10 cellular contexts compared by ENCODE assay signal in genomic region chr10:114328278-114328812, GRCh38.
"Had no signal": no experiment of that assay in that cellular context is flagged by ENCODE, and none has a peak within 500 bp of the region (broad histone marks: within the 10 kb centered on the region; RNA-seq: fewer than 3 reads in every experiment).

No MANE protein-coding gene starts in this region.

- DNase-seq: activated CD4-positive, alpha-beta T cell treated with anti-CD3 and anti-CD28 coated beads for 36 hours; activated CD4-positive, alpha-beta T cell treated with anti-CD3 and anti-CD28 coated beads, Interleukin-2, amount 50 U/mL, for 48 hours; activated gamma-delta T cell treated with Interleukin-2 at 50 U/mL for 16 hours; activated naive CD8-positive, alpha-beta T cell treated with anti-CD3 and anti-CD28 coated beads for 36 hours; amniotic stem cell; effector memory CD8-positive, alpha-beta T cell; glutamatergic neuron; mesendoderm; natural killer cell had no signal

- ATAC-seq: activated CD4-positive, alpha-beta T cell treated with anti-CD3 and anti-CD28 coated beads for 36 hours; effector memory CD8-positive, alpha-beta T cell; natural killer cell; WTC11 had no signal
